ENCODE assay signal across 1 cellular context in genomic region chr9:113620016-113620376, GRCh38.
TF ChIP-seq lines count a peak whose summit lies in the region.

No MANE protein-coding gene starts in this region.

TF ChIP-seq in H1, 55 proteins besides CTCF, POLR2A, EP300 and RAD21 (continued from another document):
- TF ChIP-seq USF2 (IDR thresholded peaks at IDR 0.05; ENCODE audit: low read length), result no peak
